Comparison of ENCODE assay signal across 15 cellular contexts in genomic region chr17:9116311-9116820, GRCh38.
A peak's percentile ranks its signal among the peaks of the same experiment; 100 is the strongest.
DNase-seq lines count a peak whose midpoint lies in the region; ATAC-seq and TF ChIP-seq lines count a peak whose summit lies in the region.
"Had no signal": no experiment of that assay in that cellular context is flagged by ENCODE, and none has a peak within 500 bp of the region (broad histone marks: within the 10 kb centered on the region; RNA-seq: fewer than 3 reads in every experiment).

No MANE protein-coding gene starts in this region.

- H3K27me3 Mint-ChIP-seq in activated naive CD8-positive, alpha-beta T cell, result peaks cover 4% of the 10 kb centered on the region
- H3K27me3 Mint-ChIP-seq in activated naive CD8-positive, alpha-beta T cell treated with anti-CD3 and anti-CD28 coated beads, Interleukin-2, amount 50 U/mL, for 24 hours, result peaks cover 15% of the 10 kb centered on the region
- peaks cover 18% of the 10 kb centered on the region for H3K27me3 Mint-ChIP-seq in dendritic cell treated with granulocyte-macrophage colony-stimulating factor and Interleukin-4, amounts not matched to agents 40 ng/mL and 50 ng/mL, for 4 days
- peaks cover 2% of the 10 kb centered on the region for H3K27me3 Mint-ChIP-seq in nephron progenitor cell (ENCODE audit: low read depth, poor library complexity)

- peak overlapping the region; percentile 64 for H3K4me3 Mint-ChIP-seq in activated naive CD8-positive, alpha-beta T cell
- H3K4me3 Mint-ChIP-seq in activated naive CD8-positive, alpha-beta T cell treated with anti-CD3 and anti-CD28 coated beads, Interleukin-2, amount 50 U/mL, for 24 hours, result no peak overlapping the region
- no peak overlapping the region for H3K4me3 Mint-ChIP-seq in dendritic cell treated with granulocyte-macrophage colony-stimulating factor and Interleukin-4, amounts not matched to agents 40 ng/mL and 50 ng/mL, for 4 days
- H3K4me3 Mint-ChIP-seq in nephron progenitor cell, result peak overlapping the region; percentile 52

- peak overlapping the region; percentile 74 to 86 for H3K27ac ChIP-seq in uterus
- H3K27ac ChIP-seq: foreskin keratinocyte had no signal

- H3K27ac Mint-ChIP-seq in activated naive CD8-positive, alpha-beta T cell, result no peak overlapping the region
- no peak overlapping the region for H3K27ac Mint-ChIP-seq in activated naive CD8-positive, alpha-beta T cell treated with anti-CD3 and anti-CD28 coated beads, Interleukin-2, amount 50 U/mL, for 24 hours
- peak overlapping the region; percentile 55 for H3K27ac Mint-ChIP-seq in dendritic cell treated with granulocyte-macrophage colony-stimulating factor and Interleukin-4, amounts not matched to agents 40 ng/mL and 50 ng/mL, for 4 days
- peak overlapping the region; percentile 98 for H3K27ac Mint-ChIP-seq in nephron progenitor cell

- no peaks in the 10 kb centered on the region for H3K36me3 Mint-ChIP-seq in activated naive CD8-positive, alpha-beta T cell
- no peaks in the 10 kb centered on the region for H3K36me3 Mint-ChIP-seq in activated naive CD8-positive, alpha-beta T cell treated with anti-CD3 and anti-CD28 coated beads, Interleukin-2, amount 50 U/mL, for 24 hours (ENCODE audit: low read depth)
- no peaks in the 10 kb centered on the region for H3K36me3 Mint-ChIP-seq in dendritic cell treated with granulocyte-macrophage colony-stimulating factor and Interleukin-4, amounts not matched to agents 40 ng/mL and 50 ng/mL, for 4 days (ENCODE audit: low read depth)
- peaks cover 33% of the 10 kb centered on the region for H3K36me3 Mint-ChIP-seq in nephron progenitor cell (ENCODE audit: low read depth)
- H3K36me3 Mint-ChIP-seq: naive B cell had no signal

- DNase-seq in activated naive CD8-positive, alpha-beta T cell treated with anti-CD3 and anti-CD28 coated beads, Interleukin-2, amount 50 U/mL, for 24 hours, result no peak
- DNase-seq in nephron progenitor cell (peak; percentile 23), uterus (no peak), anterior cingulate cortex (lab: John Stamatoyannopoulos, UW) (no peak), UCSD-AML1 (lab: John Stamatoyannopoulos, UW; ENCODE audit: unreplicated experiment) (no peak)
- DNase-seq: DMS 273 treated with DMSO at 0.1 percent for 48 hours, foreskin keratinocyte, naive B cell, NCI-H146, NCI-H69, RPMI8226 had no signal

- no peaks in the 10 kb centered on the region for H3K9me3 ChIP-seq in uterus

- peaks cover 9% of the 10 kb centered on the region for H3K4me1 Mint-ChIP-seq in activated naive CD8-positive, alpha-beta T cell (ENCODE audit: low read depth)
- H3K4me1 Mint-ChIP-seq in activated naive CD8-positive, alpha-beta T cell treated with anti-CD3 and anti-CD28 coated beads, Interleukin-2, amount 50 U/mL, for 24 hours, result peaks cover 10% of the 10 kb centered on the region
- peaks cover 18% of the 10 kb centered on the region for H3K4me1 Mint-ChIP-seq in dendritic cell treated with granulocyte-macrophage colony-stimulating factor and Interleukin-4, amounts not matched to agents 40 ng/mL and 50 ng/mL, for 4 days (ENCODE audit: low read depth)
- H3K4me1 Mint-ChIP-seq in nephron progenitor cell, result peaks cover 37% of the 10 kb centered on the region

- H3K4me3 ChIP-seq in uterus, result no peak overlapping the region

- no peaks in the 10 kb centered on the region for H3K36me3 ChIP-seq in uterus
- H3K36me3 ChIP-seq: upper lobe of left lung had no signal

- no peaks in the 10 kb centered on the region for H3K4me1 ChIP-seq in uterus
- H3K4me1 ChIP-seq: foreskin keratinocyte had no signal

- TF ChIP-seq POLR2A in uterus (IDR thresholded peaks at IDR 0.05), result no peak

- no peak for ATAC-seq in activated naive CD8-positive, alpha-beta T cell treated with anti-CD3 and anti-CD28 coated beads, Interleukin-2, amount 50 U/mL, for 24 hours
- ATAC-seq in GM19397 (IDR thresholded peaks at IDR 0.05; ENCODE audit: unreplicated experiment), result no peak

- intact Hi-C loops in dendritic cell treated with granulocyte-macrophage colony-stimulating factor and Interleukin-4, amounts not matched to agents 40 ng/mL and 50 ng/mL, for 4 days (cut with micrococcal nuclease), result no loop called here
- intact Hi-C loops in uterus (cut with DNase I; ENCODE audit: low total_unique reads), result no loop called here

- TF ChIP-seq CTCF in nephron progenitor cell (IDR thresholded peaks at IDR 0.05) (no peak), uterus (IDR thresholded peaks at IDR 0.05) (no peak)

- H3K27me3 ChIP-seq in uterus, result no peaks in the 10 kb centered on the region
- H3K27me3 ChIP-seq: upper lobe of left lung had no signal

- peaks cover 5% of the 10 kb centered on the region for H3K9me3 Mint-ChIP-seq in activated naive CD8-positive, alpha-beta T cell (ENCODE audit: low read depth)
- peaks cover 3% of the 10 kb centered on the region for H3K9me3 Mint-ChIP-seq in activated naive CD8-positive, alpha-beta T cell treated with anti-CD3 and anti-CD28 coated beads, Interleukin-2, amount 50 U/mL, for 24 hours
- H3K9me3 Mint-ChIP-seq in dendritic cell treated with granulocyte-macrophage colony-stimulating factor and Interleukin-4, amounts not matched to agents 40 ng/mL and 50 ng/mL, for 4 days, result no peaks in the 10 kb centered on the region
- H3K9me3 Mint-ChIP-seq in nephron progenitor cell, result no peaks in the 10 kb centered on the region

Comparison
In these comparisons a context has a peak if more than half of its experiments do, and no peak if none do; other contexts are left out.
1. H3K4me3 Mint-ChIP-seq: peak in activated naive CD8-positive, alpha-beta T cell (single experiment) and nephron progenitor cell (single experiment); none in activated naive CD8-positive, alpha-beta T cell treated with anti-CD3 and anti-CD28 coated beads, Interleukin-2, amount 50 U/mL, for 24 hours (single experiment) and dendritic cell treated with granulocyte-macrophage colony-stimulating factor and Interleukin-4, amounts not matched to agents 40 ng/mL and 50 ng/mL, for 4 days (single experiment).
2. H3K27ac Mint-ChIP-seq: peak in dendritic cell treated with granulocyte-macrophage colony-stimulating factor and Interleukin-4, amounts not matched to agents 40 ng/mL and 50 ng/mL, for 4 days (single experiment) and nephron progenitor cell (single experiment); none in activated naive CD8-positive, alpha-beta T cell (single experiment) and activated naive CD8-positive, alpha-beta T cell treated with anti-CD3 and anti-CD28 coated beads, Interleukin-2, amount 50 U/mL, for 24 hours (single experiment).